ENCODE assay signal across 8 cellular contexts in genomic region chr19:21141787-21142464, GRCh38. TPM values are rescaled to one million over a fixed set of nuclear protein-coding genes. Genes with fewer than 3 reads are reported as not detected.
DNase-seq lines count a peak whose midpoint lies in the region; ATAC-seq lines count a peak whose summit lies in the region.

TSS of gene ZNF431 (plus strand) at chr19:21142040. CDS start at chr19:21142184, 144 bp downstream.

- H3K36me3 Mint-ChIP-seq in central memory CD8-positive, alpha-beta T cell (ENCODE audit: insufficient read depth), result peaks cover 44% of the 10 kb centered on the region

- peak within 1 kb of the TSS; percentile 96 for H3K27ac Mint-ChIP-seq in central memory CD8-positive, alpha-beta T cell (ENCODE audit: low read depth)

- H3K9me3 Mint-ChIP-seq in central memory CD8-positive, alpha-beta T cell, result no peaks in the 10 kb centered on the region

- peak; percentile 94 for ATAC-seq in GM19043 (IDR thresholded peaks at IDR 0.05; ENCODE audit: low read depth, unreplicated experiment)
- peak; percentile 97 for ATAC-seq in HG03378 (IDR thresholded peaks at IDR 0.05; ENCODE audit: unreplicated experiment)
- peak; percentile 100 for ATAC-seq in activated CD4-positive, CD25-positive, alpha-beta regulatory T cell treated with anti-CD3 and anti-CD28 coated beads, Interleukin-2, amount 50 U/mL, for 24 hours
- peak; percentile 100 for ATAC-seq in central memory CD8-positive, alpha-beta T cell (replicated peaks; ENCODE audit: extremely low read depth, poor library complexity, severe bottlenecking)

- DNase-seq in AG20443 (ENCODE audit: low spot score), result peak; percentile 88
- peak; percentile 86 for DNase-seq in NCI-H460 (ENCODE audit: extremely low read depth, low read depth)
- peak; percentile 74 to 87 for DNase-seq in central memory CD8-positive, alpha-beta T cell (ENCODE audit: low spot score in 2 of 2)
- DNase-seq in iris pigment epithelial cell (ENCODE audit: low read depth), result peak; percentile 96
- peak; percentile 78 to 82 for DNase-seq in stimulated activated CD4-positive, alpha-beta T cell treated with anti-CD3 and anti-CD28 coated beads, Interleukin-12 subunit alpha, Interleukin-12 subunit beta, amount 100 ng/mL, for 24 hours (ENCODE audit: low read depth in 2 of 2)

- peaks cover 42% of the 10 kb centered on the region for H3K4me1 Mint-ChIP-seq in central memory CD8-positive, alpha-beta T cell

- H3K4me3 Mint-ChIP-seq in central memory CD8-positive, alpha-beta T cell, result peak within 1 kb of the TSS; percentile 93

- H3K27me3 Mint-ChIP-seq in central memory CD8-positive, alpha-beta T cell, result no peaks in the 10 kb centered on the region

RNA-seq across cellular contexts. Expression of gene ZNF431, which starts in this region (rescaled TPM):
- 3.6 and 5.6 TPM in 2 replicates for total RNA-seq in NCI-H460 (2014; rRNA removed; shearing (Covaris generic))
- polyA plus RNA-seq in NCI-H460 (2014; cell fraction: nucleus; rRNA removed), result 4.0 and 4.1 TPM in 2 replicates

Comparison
In these comparisons a context has a peak if more than half of its experiments do, and no peak if none do; other contexts are left out.
1. Peak in every context shown above with its lines: DNase-seq and ATAC-seq.